ENCODE assay signal across 8 cellular contexts in genomic region chr11:65354265-65355012, GRCh38. TPM values are rescaled to one million over a fixed set of nuclear protein-coding genes. Genes with fewer than 3 reads are reported as not detected.
DNase-seq lines count a peak whose midpoint lies in the region; ATAC-seq, FAIRE-seq and TF ChIP-seq lines count a peak whose summit lies in the region.

Gene TIGD3, plus strand, starts transcription at chr11:65354751. Its CDS starts 1,058 bp downstream, at chr11:65355809.

- H3K9ac ChIP-seq in keratinocyte (ENCODE audit: control insufficient read depth, extremely low read depth, insufficient read depth, low read length) = peak within 1 kb of the TSS; percentile 61

- peak; percentile 54 for DNase-seq in AG09309 (ENCODE audit: low read depth)
- DNase-seq in NCI-H345 (lab: John Stamatoyannopoulos, UW) = peak; percentile 98
- DNase-seq in activated CD4-positive, CD25-positive, alpha-beta regulatory T cell (lab: John Stamatoyannopoulos, UW) = peak; percentile 93 to 95 (median 94)
- peak; percentile 92 for DNase-seq in central memory CD4-positive, alpha-beta T cell
- peak; percentile 63 for DNase-seq in keratinocyte (ENCODE audit: low read depth, low spot score)
- peak; percentile 98 for DNase-seq in stimulated activated CD4-positive, alpha-beta T cell treated with anti-CD3 and anti-CD28 coated beads, Interleukin-12 subunit alpha, Interleukin-12 subunit beta, amount 100 ng/mL, for 4 hours

- peak within 1 kb of the TSS; percentile 65 for H2AFZ ChIP-seq in keratinocyte (ENCODE audit: control insufficient read depth, low read length)

- H3K4me3 ChIP-seq in AG09309 (ENCODE audit: control insufficient read depth, low read depth, low read length) (peak within 1 kb of the TSS; percentile 58), keratinocyte (ENCODE audit: control insufficient read depth in 2 of 3, extremely low read depth in 1 of 3, insufficient read depth in 2 of 3, low read depth in 1 of 3, low read length in 3 of 3) (peak within 1 kb of the TSS; percentile 37 to 85 (median 65))

- FAIRE-seq in keratinocyte (lab: Jason Lieb, UNC) = no peak

- H3K9me1 ChIP-seq in keratinocyte (ENCODE audit: control insufficient read depth, extremely low read depth, insufficient read depth, low read length) = no peaks in the 10 kb centered on the region

- TF ChIP-seq CTCF in AG09309 (IDR thresholded peaks at IDR 0.05; ENCODE audit: control insufficient read depth, insufficient read depth, low read depth, low read length, missing control alignments) (no peak), keratinocyte (optimal IDR thresholded peaks at IDR 0.05 in 1 of 3, IDR thresholded peaks at IDR 0.05 in 1 of 3, conservative IDR thresholded peaks at IDR 0.05 in 1 of 3; ENCODE audit: extremely low read depth in 1 of 3, insufficient read depth in 2 of 3, low read length in 3 of 3) (no peak)

- peaks cover 2% of the 10 kb centered on the region for H4K20me1 ChIP-seq in keratinocyte (ENCODE audit: control insufficient read depth, extremely low read depth, insufficient read depth, low read length)

- peaks cover 12% of the 10 kb centered on the region for H3K4me1 ChIP-seq in keratinocyte (ENCODE audit: control insufficient read depth, extremely low read depth, insufficient read depth, low read length)

- peak within 1 kb of the TSS; percentile 92 for H3K4me2 ChIP-seq in keratinocyte (ENCODE audit: control insufficient read depth, extremely low read depth, insufficient read depth, low read depth, low read length)

- H3K79me2 ChIP-seq in keratinocyte (ENCODE audit: control insufficient read depth, insufficient read depth, low read length) = no peaks in the 10 kb centered on the region

- peaks cover 19% of the 10 kb centered on the region for H3K27me3 ChIP-seq in keratinocyte (ENCODE audit: control insufficient read depth, extremely low read depth, insufficient read depth, low read length)

- H3K36me3 ChIP-seq in keratinocyte (ENCODE audit: control insufficient read depth in 2 of 2, extremely low read depth in 1 of 2, insufficient read depth in 2 of 2, low read length in 2 of 2) = peaks cover 10 to 14% of the 10 kb centered on the region in 2 experiments

- no peaks in the 10 kb centered on the region for H3K9me3 ChIP-seq in keratinocyte (ENCODE audit: control insufficient read depth, low read depth, low read length)

- ATAC-seq in GM19025 (IDR thresholded peaks at IDR 0.05; ENCODE audit: low read depth, unreplicated experiment) (peak; percentile 89), HG03196 (IDR thresholded peaks at IDR 0.05; ENCODE audit: unreplicated experiment) (peak; percentile 79)

- dilution Hi-C loops in keratinocyte (cut with MboI; ENCODE audit: extremely low pct_ligation_motif_present, low sequenced_read_pairs) = no loop called here

- no peak within 1 kb of the TSS for H3K27ac ChIP-seq in keratinocyte (ENCODE audit: control insufficient read depth, insufficient read depth, low read length)

RNA-seq across cellular contexts. Expression of gene TIGD3, which starts in this region (rescaled TPM):
- polyA plus RNA-seq in keratinocyte = 0.04 to 0.05 TPM in 2 of 3 replicates, not detected in the other
- polyA plus RNA-seq in keratinocyte (2011; ENCODE audit: low read depth) = 0.56 TPM
- 0.05 TPM in 1 of 2 replicates, not detected in the other for polyA plus RNA-seq in keratinocyte (2011; cell fraction: cytosol; rRNA removed)
- polyA plus RNA-seq in keratinocyte (2011; cell fraction: nucleus; rRNA removed) = 0.23 and 0.32 TPM in 2 replicates
- 0.05 and 0.23 TPM in 2 replicates for polyA plus RNA-seq in keratinocyte (2012; ENCODE audit: low replicate concordance)
- polyA minus RNA-seq in keratinocyte = not detected in 3 replicates
- not detected for polyA minus RNA-seq in keratinocyte (2011; cell fraction: cytosol; rRNA and poly(A)+ RNA removed)
- not detected in 2 replicates for polyA minus RNA-seq in keratinocyte (2011; cell fraction: nucleus; rRNA and poly(A)+ RNA removed)

Comparison
In these comparisons a context has a peak if more than half of its experiments do, and no peak if none do; other contexts are left out.
1. Peak in DNase-seq, H3K4me3 ChIP-seq, H3K9ac ChIP-seq and H3K4me2 ChIP-seq in keratinocyte; RNA of the gene not detected or under 1 TPM.